15 cellular contexts compared by ENCODE assay signal in genomic region chr2:144078091-144078490, GRCh38.
DNase-seq lines count a peak whose midpoint lies in the region; ATAC-seq, FAIRE-seq and TF ChIP-seq lines count a peak whose summit lies in the region.
"Had no signal": no experiment of that assay in that cellular context is flagged by ENCODE, and none has a peak within 500 bp of the region (broad histone marks: within the 10 kb centered on the region; RNA-seq: fewer than 3 reads in every experiment).

No MANE protein-coding gene starts in this region.

- FAIRE-seq in RCC 7860 (lab: Jason Lieb, UNC), result no peak

- peaks cover 57% of the 10 kb centered on the region for H3K4me1 Mint-ChIP-seq in nephron
- H3K4me1 Mint-ChIP-seq: activated CD4-positive, alpha-beta T cell treated with anti-CD3 and anti-CD28 coated beads, Interleukin-2, amount 10 ng/mL, durations not matched to agents 24 days and 14 days had no signal

- no peaks in the 10 kb centered on the region for H3K36me3 Mint-ChIP-seq in nephron (ENCODE audit: low read depth)

- H3K27ac Mint-ChIP-seq in nephron, result peak overlapping the region; percentile 97 to 99 (median 97)
- H3K27ac Mint-ChIP-seq: activated CD4-positive, alpha-beta T cell treated with anti-CD3 and anti-CD28 coated beads, Interleukin-2, amount 10 ng/mL, durations not matched to agents 24 days and 14 days had no signal

- DNase-seq in G401 (ENCODE audit: low spot score) (peak; percentile 1), NCI-H2171 (lab: John Stamatoyannopoulos, UW) (peak; percentile 5), dedifferentiated amniotic fluid mesenchymal stem cell (ENCODE audit: extremely low spot score) (peak; percentile 65), RCC 7860 (ENCODE audit: low spot score) (no peak)
- DNase-seq in activated CD4-positive, alpha-beta T cell treated with anti-CD3 and anti-CD28 coated beads for 4 hours, result no peak
- DNase-seq: activated CD4-positive, alpha-beta T cell treated with anti-CD3 and anti-CD28 coated beads, Interleukin-2, amount 10 ng/mL, durations not matched to agents 24 days and 14 days; mesenchymal stem cell; NCI-H1930; NK-92 treated with Interleukin-12 subunit alpha and Interleukin-12 subunit beta, amount 100 ng/mL, for 24 hours; posterior cingulate gyrus; SIG-M5; testis had no signal

- in situ Hi-C loops in G401 (cut with HindIII; ENCODE audit: low sequenced_read_pairs), result no loop called here

- TF ChIP-seq CTCF in nephron (IDR thresholded peaks at IDR 0.05; ENCODE audit: unreplicated experiment in 3 of 3), result no peak

- peak overlapping the region in 1 of 3 experiments; percentile 61 for H3K4me3 Mint-ChIP-seq in nephron
- H3K4me3 Mint-ChIP-seq: activated CD4-positive, alpha-beta T cell treated with anti-CD3 and anti-CD28 coated beads, Interleukin-2, amount 10 ng/mL, durations not matched to agents 24 days and 14 days had no signal

- H3K9me3 Mint-ChIP-seq in nephron, result no peaks in the 10 kb centered on the region
- H3K9me3 Mint-ChIP-seq: activated CD4-positive, alpha-beta T cell treated with anti-CD3 and anti-CD28 coated beads, Interleukin-2, amount 10 ng/mL, durations not matched to agents 24 days and 14 days had no signal

- ATAC-seq in GM19452 (IDR thresholded peaks at IDR 0.05; ENCODE audit: unreplicated experiment) (no peak), GM21515 (IDR thresholded peaks at IDR 0.05; ENCODE audit: unreplicated experiment) (no peak)

- no peaks in the 10 kb centered on the region for H3K27me3 Mint-ChIP-seq in nephron (ENCODE audit: low read depth)
- H3K27me3 Mint-ChIP-seq: activated CD4-positive, alpha-beta T cell treated with anti-CD3 and anti-CD28 coated beads, Interleukin-2, amount 10 ng/mL, durations not matched to agents 24 days and 14 days had no signal

Comparison
In these comparisons a context has a peak if more than half of its experiments do, and no peak if none do; other contexts are left out.
1. DNase-seq: peak in G401 (single experiment), NCI-H2171 (single experiment) and dedifferentiated amniotic fluid mesenchymal stem cell (single experiment); none in activated CD4-positive, alpha-beta T cell treated with anti-CD3 and anti-CD28 coated beads for 4 hours (0 of 2) and RCC 7860 (single experiment).